ENCODE assay signal across 1 cellular context in the genomic region with DNA sequence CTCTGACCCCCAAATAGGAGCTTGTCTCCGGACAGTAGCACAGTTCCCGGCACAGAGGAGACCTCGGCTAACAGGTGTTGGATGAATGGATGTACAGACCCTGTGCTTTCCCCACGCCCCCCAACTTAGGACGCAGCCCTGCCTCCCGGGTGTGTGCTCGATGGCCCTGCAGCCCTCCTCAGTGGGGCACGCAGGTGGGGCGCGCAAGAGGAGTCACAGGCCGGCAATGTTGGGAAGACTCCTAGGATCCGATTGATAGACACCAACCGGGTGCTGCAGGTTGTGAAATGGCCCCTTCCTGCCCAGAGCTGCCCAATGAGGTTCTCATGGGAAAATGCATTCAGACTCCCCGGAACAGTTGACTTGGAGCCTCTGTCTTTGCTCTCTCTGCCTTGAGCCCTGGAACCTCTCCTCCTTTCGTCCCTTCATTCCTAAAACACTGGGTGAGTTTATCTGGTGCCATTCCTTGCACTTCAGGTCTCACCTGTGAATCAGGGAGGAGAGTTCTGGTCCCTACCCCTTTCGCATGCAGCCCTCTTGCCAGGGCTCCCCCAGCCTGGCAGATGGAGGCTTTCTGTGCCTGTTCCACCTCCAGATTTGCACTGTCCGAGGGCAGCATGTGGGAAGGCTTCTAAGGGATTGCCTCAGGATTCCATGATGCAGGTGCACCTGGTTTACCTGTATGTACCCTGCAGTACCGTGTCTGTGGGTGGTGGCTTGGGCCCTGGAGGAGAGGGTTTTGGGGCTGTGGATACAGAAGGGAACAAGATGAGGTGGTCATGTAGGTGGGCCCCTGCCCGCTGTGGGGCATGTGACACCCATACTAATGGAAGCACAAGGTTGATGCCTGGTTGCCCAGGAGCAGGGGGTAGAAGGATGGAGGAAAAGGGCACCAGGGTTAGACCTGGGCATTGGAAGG.
TF ChIP-seq lines count a peak whose summit lies in the region.

No MANE protein-coding gene starts in this region.

TF ChIP-seq in H1, 55 proteins besides CTCF, POLR2A, EP300 and RAD21:
- TF ChIP-seq SP1 (IDR thresholded peaks at IDR 0.05; ENCODE audit: low read depth, low read length) (no peak), CBX5 (IDR thresholded peaks at IDR 0.05; ENCODE audit: low read depth, low read length) (no peak), JUND (IDR thresholded peaks at IDR 0.05; ENCODE audit: low read length) (no peak), SIN3A (conservative IDR thresholded peaks at IDR 0.05 in 1 of 2, IDR thresholded peaks at IDR 0.05 in 1 of 2; ENCODE audit: low read depth in 1 of 2, low read length in 2 of 2) (no peak), NANOG (IDR thresholded peaks at IDR 0.05; ENCODE audit: insufficient read depth, low read depth, low read length, poor library complexity, severe bottlenecking) (no peak), ASH2L (IDR thresholded peaks at IDR 0.05; ENCODE audit: low read length) (no peak), CHD2 (IDR thresholded peaks at IDR 0.05; ENCODE audit: low read length) (no peak), RFX5 (IDR thresholded peaks at IDR 0.05; ENCODE audit: borderline replicate concordance, low read depth, low read length) (no peak), CHD1 (IDR thresholded peaks at IDR 0.05; ENCODE audit: low read depth, low read length) (no peak), SP2 (IDR thresholded peaks at IDR 0.05; ENCODE audit: low read length) (no peak), SP4 (IDR thresholded peaks at IDR 0.05; ENCODE audit: low read length) (no peak), BCL11A (IDR thresholded peaks at IDR 0.05; ENCODE audit: low read depth in 2 of 2, low read length in 2 of 2) (no peak), TBP (IDR thresholded peaks at IDR 0.05; ENCODE audit: low read depth, low read length) (no peak), EGR1 (IDR thresholded peaks at IDR 0.05; ENCODE audit: borderline replicate concordance, low read depth, low read length) (no peak), ZNF274 (IDR thresholded peaks at IDR 0.05; ENCODE audit: borderline replicate concordance, extremely low read depth, low read length) (no peak), PHF8 (conservative IDR thresholded peaks at IDR 0.05; ENCODE audit: low read depth, low read length) (no peak), TAF1 (IDR thresholded peaks at IDR 0.05; ENCODE audit: low read depth, low read length) (no peak)
- TF ChIP-seq, protein P1, sequence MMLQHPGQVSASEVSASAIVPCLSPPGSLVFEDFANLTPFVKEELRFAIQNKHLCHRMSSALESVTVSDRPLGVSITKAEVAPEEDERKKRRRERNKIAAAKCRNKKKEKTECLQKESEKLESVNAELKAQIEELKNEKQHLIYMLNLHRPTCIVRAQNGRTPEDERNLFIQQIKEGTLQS (IDR thresholded peaks at IDR 0.05; ENCODE audit: insufficient read depth, low read depth, low read length) = no peak
- TF ChIP-seq, protein P2, sequence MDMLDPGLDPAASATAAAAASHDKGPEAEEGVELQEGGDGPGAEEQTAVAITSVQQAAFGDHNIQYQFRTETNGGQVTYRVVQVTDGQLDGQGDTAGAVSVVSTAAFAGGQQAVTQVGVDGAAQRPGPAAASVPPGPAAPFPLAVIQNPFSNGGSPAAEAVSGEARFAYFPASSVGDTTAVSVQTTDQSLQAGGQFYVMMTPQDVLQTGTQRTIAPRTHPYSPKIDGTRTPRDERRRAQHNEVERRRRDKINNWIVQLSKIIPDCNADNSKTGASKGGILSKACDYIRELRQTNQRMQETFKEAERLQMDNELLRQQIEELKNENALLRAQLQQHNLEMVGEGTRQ (IDR thresholded peaks at IDR 0.05; ENCODE audit: low read length) = no peak
